ENCODE assay signal across 8 cellular contexts in the genomic region with DNA sequence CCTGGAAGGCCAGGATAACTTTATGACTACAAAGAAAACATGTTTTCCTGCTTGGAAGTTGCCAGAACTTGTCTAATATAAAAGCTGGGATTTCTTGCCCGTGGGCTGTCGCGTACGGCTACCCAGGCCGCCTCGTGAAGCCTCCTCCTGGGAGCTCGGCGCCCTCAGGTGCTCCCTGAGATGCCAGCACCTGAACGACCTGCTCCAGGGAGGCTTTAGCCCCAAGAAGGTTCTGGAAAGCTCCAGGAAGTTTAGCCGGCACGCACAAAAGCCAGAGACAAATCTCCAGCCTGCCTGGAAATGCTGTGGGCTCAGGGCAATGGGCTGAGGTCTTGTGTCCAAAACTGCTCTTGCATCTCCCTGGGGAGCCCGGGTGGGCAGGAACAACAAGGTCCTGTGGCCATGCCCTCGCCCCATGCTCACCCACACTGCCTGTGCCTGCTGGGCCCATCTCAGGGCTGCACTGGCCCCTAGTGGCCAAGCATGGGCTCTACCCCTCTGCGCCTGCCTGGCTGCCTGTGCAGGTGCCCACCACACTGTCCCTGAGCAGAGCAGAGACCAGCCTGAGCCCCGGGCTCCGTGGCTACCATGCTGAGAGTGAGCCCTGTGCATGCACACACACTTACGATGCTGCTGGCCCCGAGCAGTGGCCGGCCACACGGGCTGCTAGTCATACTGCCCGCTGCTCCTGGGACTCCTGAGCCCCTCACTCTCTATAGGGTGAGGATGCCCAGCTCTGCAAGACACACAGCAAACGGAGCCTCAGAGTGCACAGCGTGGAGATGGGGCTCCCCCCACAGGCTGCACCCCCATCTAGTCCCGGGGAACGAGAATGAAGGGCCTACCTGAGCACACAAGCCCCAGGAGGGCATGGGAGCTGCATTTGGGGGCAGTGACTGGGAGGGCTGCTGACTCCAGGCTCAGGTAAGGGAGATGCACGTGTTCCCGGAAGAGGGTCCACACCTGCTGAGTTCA. TPM values are rescaled to one million over a fixed set of nuclear protein-coding genes. Genes with fewer than 3 reads are reported as not detected.
DNase-seq lines count a peak whose midpoint lies in the region; ATAC-seq, FAIRE-seq and TF ChIP-seq lines count a peak whose summit lies in the region.

No MANE protein-coding gene starts in this region.

- DNase-seq in Ammon's horn (ENCODE audit: low spot score): peak; percentile 82
- DNase-seq in GM19239 (ENCODE audit: insufficient read length, low spot score): peak; percentile 98
- DNase-seq in NCI-H1694 (lab: John Stamatoyannopoulos, UW): peak; percentile 66
- DNase-seq in MCF 10A (ENCODE audit: unreplicated experiment): peak; percentile 71
- no peak for DNase-seq in kidney epithelial cell (ENCODE audit: low read depth)
- DNase-seq in stimulated activated CD4-positive, alpha-beta T cell treated with anti-CD3 and anti-CD28 coated beads, Interleukin-4, amount 100 ng/mL, for 24 hours: peak; percentile 75

- no peak overlapping the region for H3K27ac Mint-ChIP-seq in MCF 10A (ENCODE audit: low read depth, unreplicated experiment)

- BruUV-seq in MCF 10A (replicated peaks; lab: Mats Ljungman, UMichigan): no TSS peak

- peak; percentile 14 for FAIRE-seq in GM19239 (lab: Jason Lieb, UNC)

- H3K4me3 ChIP-seq in WI38 (ENCODE audit: low read depth, low read length) (no peak overlapping the region), kidney epithelial cell (ENCODE audit: low read depth, low read length) (no peak overlapping the region)

- no peak for ATAC-seq in HG02571 (IDR thresholded peaks at IDR 0.05; ENCODE audit: unreplicated experiment)

- peaks cover 8% of the 10 kb centered on the region for H3K36me3 Mint-ChIP-seq in MCF 10A (ENCODE audit: insufficient read depth, unreplicated experiment)

- no peaks in the 10 kb centered on the region for H3K36me3 ChIP-seq in kidney epithelial cell (ENCODE audit: control insufficient read depth, insufficient read depth, low read length)

- H3K4me1 Mint-ChIP-seq in MCF 10A (ENCODE audit: insufficient read depth, unreplicated experiment): peaks cover 20% of the 10 kb centered on the region

- no peaks in the 10 kb centered on the region for H3K9me3 Mint-ChIP-seq in MCF 10A (ENCODE audit: unreplicated experiment)

- H3K27me3 Mint-ChIP-seq in MCF 10A (ENCODE audit: insufficient read depth, unreplicated experiment): no peaks in the 10 kb centered on the region

- H3K27me3 ChIP-seq in kidney epithelial cell (ENCODE audit: control insufficient read depth, insufficient read depth, low read length): no peaks in the 10 kb centered on the region

- POLR2A ChIA-PET in MCF 10A (lab: Yijun Ruan, JAX): interaction anchor here (0.7 to 7.5 kb wide), 9 partner anchors 12 to 206 kb away, joined by 3 to 69 read pairs (median 4); no protein-coding TSS in a partner anchor

- H3K4me3 Mint-ChIP-seq in MCF 10A (ENCODE audit: unreplicated experiment): no peak overlapping the region

- CTCF ChIA-PET in MCF 10A (lab: Yijun Ruan, JAX): interaction anchor here (0.5 to 4.9 kb wide), 53 partner anchors 9 to 1952 kb away, joined by 3 to 87 read pairs (median 4); no protein-coding TSS in a partner anchor

- TF ChIP-seq CTCF in WI38 (IDR thresholded peaks at IDR 0.05; ENCODE audit: low read depth, low read length) (peak; percentile 98), MCF 10A (IDR thresholded peaks at IDR 0.05; ENCODE audit: unreplicated experiment) (peak; percentile 88), kidney epithelial cell (IDR thresholded peaks at IDR 0.05; ENCODE audit: insufficient read depth, low read length, poor library complexity, severe bottlenecking) (peak; percentile 98)

- intact Hi-C loops in MCF 10A (cut with micrococcal nuclease): loop anchor here (1.0 kb wide), 3 partner anchors 175 to 420 kb away; no protein-coding TSS in a partner anchor

RNA-seq across cellular contexts. Expression of a gene that starts 4.9 kb away (rescaled TPM):
- total RNA-seq in MCF 10A (2022) (49.1 and 69.2 TPM in 2 replicates), kidney epithelial cell (180 and 210 TPM in 2 replicates)
